1 cellular context compared by ENCODE assay signal in the genomic region with DNA sequence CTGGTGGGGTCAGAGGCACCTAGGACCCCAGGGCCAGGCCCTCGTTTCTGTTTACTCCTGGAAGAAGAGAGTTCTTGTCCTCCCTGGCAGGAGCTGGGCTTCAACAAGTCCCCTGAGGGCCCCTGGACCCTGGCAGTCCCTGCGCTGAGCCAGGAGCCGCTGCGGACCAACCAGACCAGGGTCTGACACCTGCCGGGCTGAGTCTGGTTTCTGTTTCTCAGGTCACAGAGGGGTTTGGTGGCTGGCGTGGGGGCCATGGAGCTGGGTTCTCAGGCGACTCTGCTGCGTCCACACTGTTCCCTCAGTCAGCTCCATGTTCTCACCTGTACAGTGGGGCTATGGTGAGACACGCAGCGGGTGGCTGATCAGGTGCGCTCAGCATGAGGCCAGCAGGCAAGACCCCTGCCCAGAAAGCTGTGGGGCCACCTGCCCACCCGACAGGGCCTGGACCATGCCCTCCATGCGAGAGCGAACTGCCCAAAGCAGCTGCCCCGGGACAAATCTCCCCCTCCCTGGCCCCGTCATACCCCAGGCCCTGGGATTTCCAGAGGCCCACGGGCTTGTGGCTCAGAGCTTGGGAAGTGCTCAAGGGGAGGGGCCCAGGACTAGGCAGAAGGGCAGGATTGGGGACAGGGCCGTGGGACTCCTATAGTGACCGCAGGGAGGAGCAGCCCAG.
TF ChIP-seq lines count a peak whose summit lies in the region.

No MANE protein-coding gene starts in this region.

TF ChIP-seq in H1, 55 proteins besides CTCF, POLR2A, EP300 and RAD21 (continued from another document):
- TF ChIP-seq, protein P1, sequence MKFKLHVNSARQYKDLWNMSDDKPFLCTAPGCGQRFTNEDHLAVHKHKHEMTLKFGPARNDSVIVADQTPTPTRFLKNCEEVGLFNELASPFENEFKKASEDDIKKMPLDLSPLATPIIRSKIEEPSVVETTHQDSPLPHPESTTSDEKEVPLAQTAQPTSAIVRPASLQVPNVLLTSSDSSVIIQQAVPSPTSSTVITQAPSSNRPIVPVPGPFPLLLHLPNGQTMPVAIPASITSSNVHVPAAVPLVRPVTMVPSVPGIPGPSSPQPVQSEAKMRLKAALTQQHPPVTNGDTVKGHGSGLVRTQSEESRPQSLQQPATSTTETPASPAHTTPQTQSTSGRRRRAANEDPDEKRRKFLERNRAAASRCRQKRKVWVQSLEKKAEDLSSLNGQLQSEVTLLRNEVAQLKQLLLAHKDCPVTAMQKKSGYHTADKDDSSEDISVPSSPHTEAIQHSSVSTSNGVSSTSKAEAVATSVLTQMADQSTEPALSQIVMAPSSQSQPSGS (IDR thresholded peaks at IDR 0.05; ENCODE audit: low read length): no peak
- TF ChIP-seq NANOG (IDR thresholded peaks at IDR 0.05; ENCODE audit: insufficient read depth, low read depth, low read length, poor library complexity, severe bottlenecking) (no peak), SP4 (IDR thresholded peaks at IDR 0.05; ENCODE audit: low read length) (no peak), CHD2 (IDR thresholded peaks at IDR 0.05; ENCODE audit: low read length) (no peak), TAF1 (IDR thresholded peaks at IDR 0.05; ENCODE audit: low read depth, low read length) (no peak)
TF ChIP-seq in H1: peak in this region for 0.
